In genomic region chr13:39967199-39967959, GRCh38 we compare ENCODE assay signal across 1 cellular context.
A peak's percentile ranks its signal among the peaks of the same experiment; 100 is the strongest.
TF ChIP-seq lines count a peak whose summit lies in the region.

No MANE protein-coding gene starts in this region.

TF ChIP-seq in K562, 482 proteins besides CTCF, POLR2A, EP300 and RAD21 (continued from another document):
- peak; percentile 62 for TF ChIP-seq CBFA2T3 (IDR thresholded peaks at IDR 0.05)
- peak; percentile 52 for TF ChIP-seq ARID1B (IDR thresholded peaks at IDR 0.05)
- no peak for TF ChIP-seq PATZ1 (CRISPR knock-in tag; IDR thresholded peaks at IDR 0.05; ENCODE audit: borderline replicate concordance)
- TF ChIP-seq TEAD4 (IDR thresholded peaks at IDR 0.05; ENCODE audit: low read length) = 0 out of 2 replicates have a peak, but pooled peaks have one; percentile 32
- TF ChIP-seq TEAD4 (CRISPR knock-in tag; IDR thresholded peaks at IDR 0.05; ENCODE audit: borderline replicate concordance) = no peak
- peak; percentile 63 for TF ChIP-seq TAL1 (IDR thresholded peaks at IDR 0.05)
- TF ChIP-seq ZHX1 (conservative IDR thresholded peaks at IDR 0.05; ENCODE audit: low read length) = no peak
- no peak for TF ChIP-seq PPARD (CRISPR knock-in tag; IDR thresholded peaks at IDR 0.05)
- TF ChIP-seq ZNF57 (CRISPR knock-in tag; IDR thresholded peaks at IDR 0.05) = no peak
- TF ChIP-seq SP2 (IDR thresholded peaks at IDR 0.05; ENCODE audit: extremely low read depth, low read depth, low read length, poor library complexity, severe bottlenecking) = no peak
- 0 out of 2 replicates have a peak, but pooled peaks have one; percentile 10 for TF ChIP-seq TCF3 (CRISPR knock-in tag; IDR thresholded peaks at IDR 0.05)
- TF ChIP-seq CHD1 (IDR thresholded peaks at IDR 0.05; ENCODE audit: low read length) = no peak
- no peak for TF ChIP-seq PHF8 (IDR thresholded peaks at IDR 0.05; ENCODE audit: borderline replicate concordance, low read length)
- TF ChIP-seq L3MBTL2 (IDR thresholded peaks at IDR 0.05) = no peak
